ENCODE assay signal across 14 cellular contexts in the genomic region with DNA sequence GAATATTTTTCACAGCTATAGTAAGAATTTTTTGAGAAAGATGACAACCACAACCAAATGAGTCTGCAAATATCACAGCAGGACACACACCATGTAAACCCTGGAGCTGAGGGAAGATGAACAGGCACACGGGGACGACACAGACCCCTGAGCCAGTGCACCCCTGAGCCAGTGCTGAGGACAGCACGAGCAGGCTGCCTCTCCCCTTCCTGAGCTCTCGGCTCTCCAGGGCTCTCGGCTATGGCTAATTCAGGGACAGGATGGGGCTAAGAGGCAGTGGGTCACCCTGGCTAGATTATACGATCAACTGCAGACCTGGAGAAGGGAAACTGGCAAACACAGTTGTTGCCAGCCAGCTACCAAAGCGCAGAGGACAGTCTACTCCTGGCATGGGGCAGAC. TPM values are rescaled to one million over a fixed set of nuclear protein-coding genes. Genes with fewer than 3 reads are reported as not detected.
"Had no signal": no experiment of that assay in that cellular context is flagged by ENCODE, and none has a peak within 500 bp of the region (broad histone marks: within the 10 kb centered on the region; RNA-seq: fewer than 3 reads in every experiment).

No MANE protein-coding gene starts in this region.

- H3K4me3 Mint-ChIP-seq: activated CD4-positive, alpha-beta memory T cell treated with anti-CD3 and anti-CD28 coated beads for 36 hours; activated CD4-positive, alpha-beta T cell treated with anti-CD3 and anti-CD28 coated beads, Interleukin-2, amount 10 ng/mL, durations not matched to agents 7 days and 5 days; T-helper 17 cell had no signal

- H3K27me3 Mint-ChIP-seq: activated CD4-positive, alpha-beta memory T cell treated with anti-CD3 and anti-CD28 coated beads for 36 hours; activated CD4-positive, alpha-beta T cell treated with anti-CD3 and anti-CD28 coated beads, Interleukin-2, amount 10 ng/mL, durations not matched to agents 7 days and 5 days; T-helper 17 cell had no signal

- H3K4me2 ChIP-seq: PC-9 had no signal

- DNase-seq: activated CD4-positive, CD25-positive, alpha-beta regulatory T cell; activated CD8-positive, alpha-beta memory T cell treated with anti-CD3 and anti-CD28 coated beads, Interleukin-2, amount 50 U/mL, for 4 hours; aorta; NCI-H1105; NCI-H1436; NCI-H1694 treated with DMSO at 0.1 percent for 48 hours; SIG-M5; T-helper 17 cell; T-helper 9 cell had no signal

- H3K9me3 Mint-ChIP-seq: activated CD4-positive, alpha-beta memory T cell treated with anti-CD3 and anti-CD28 coated beads for 36 hours; activated CD4-positive, alpha-beta T cell treated with anti-CD3 and anti-CD28 coated beads, Interleukin-2, amount 10 ng/mL, durations not matched to agents 7 days and 5 days had no signal

- H2AFZ ChIP-seq: PC-9 had no signal

- ATAC-seq: T-helper 17 cell had no signal

- H3K36me3 ChIP-seq: breast epithelium had no signal

- H3K27ac ChIP-seq: breast epithelium, PC-9 had no signal

- H3K27me3 ChIP-seq: breast epithelium had no signal

- H3K9me3 ChIP-seq: breast epithelium had no signal

- H3K4me3 ChIP-seq: breast epithelium, PC-9 had no signal

- H3K27ac Mint-ChIP-seq: activated CD4-positive, alpha-beta memory T cell treated with anti-CD3 and anti-CD28 coated beads for 36 hours; activated CD4-positive, alpha-beta T cell treated with anti-CD3 and anti-CD28 coated beads, Interleukin-2, amount 10 ng/mL, durations not matched to agents 7 days and 5 days had no signal

- H3K4me1 ChIP-seq: breast epithelium had no signal

RNA-seq across cellular contexts. Expression of a gene that starts 46.6 kb away (rescaled TPM):
- total RNA-seq: activated CD4-positive, alpha-beta memory T cell treated with anti-CD3 and anti-CD28 coated beads for 36 hours; activated CD4-positive, alpha-beta T cell treated with anti-CD3 and anti-CD28 coated beads, Interleukin-2, amount 10 ng/mL, durations not matched to agents 7 days and 5 days; aorta; breast epithelium; PC-9; RPMI7951; T-helper 17 cell had no signal
